ENCODE assay signal across 18 cellular contexts in genomic region chrX:150936556-150936955, GRCh38.
"Had no signal": no experiment of that assay in that cellular context is flagged by ENCODE, and none has a peak within 500 bp of the region (broad histone marks: within the 10 kb centered on the region; RNA-seq: fewer than 3 reads in every experiment).

No MANE protein-coding gene starts in this region.

- H3K27ac Mint-ChIP-seq: nephron progenitor cell had no signal

- H3K4me1 Mint-ChIP-seq: naive B cell had no signal

- H3K4me3 ChIP-seq: colonic mucosa, heart left ventricle, lung, stomach had no signal

- DNase-seq: colonic mucosa; dermis blood vessel endothelial cell; effector CD4-positive, alpha-beta T cell; foreskin melanocyte; heart left ventricle; hippocampal formation; left colon; left ventricle myocardium superior; mesenchymal stem cell; midbrain; naive B cell; nephron progenitor cell; small intestine; stimulated activated CD4-positive, alpha-beta T cell treated with anti-CD3 and anti-CD28 coated beads, Interleukin-12 subunit alpha, Interleukin-12 subunit beta, amount 100 ng/mL, for 4 hours; stimulated activated naive CD4-positive, alpha-beta T cell; stomach had no signal

- H3K4me1 ChIP-seq: colonic mucosa, heart left ventricle, stomach had no signal

- H3K4me3 Mint-ChIP-seq: nephron progenitor cell had no signal

- H3K36me3 Mint-ChIP-seq: naive B cell had no signal

- H3K27ac ChIP-seq: colonic mucosa, heart left ventricle, stomach had no signal

- H3K27me3 ChIP-seq: colonic mucosa, heart left ventricle had no signal

- H3K9me3 ChIP-seq: colonic mucosa, heart left ventricle had no signal

- H3K36me3 ChIP-seq: colonic mucosa, heart left ventricle, stomach had no signal

- ATAC-seq: heart left ventricle, left colon, left ventricle myocardium superior, sciatic nerve had no signal
